ENCODE assay signal across 11 cellular contexts in the genomic region with DNA sequence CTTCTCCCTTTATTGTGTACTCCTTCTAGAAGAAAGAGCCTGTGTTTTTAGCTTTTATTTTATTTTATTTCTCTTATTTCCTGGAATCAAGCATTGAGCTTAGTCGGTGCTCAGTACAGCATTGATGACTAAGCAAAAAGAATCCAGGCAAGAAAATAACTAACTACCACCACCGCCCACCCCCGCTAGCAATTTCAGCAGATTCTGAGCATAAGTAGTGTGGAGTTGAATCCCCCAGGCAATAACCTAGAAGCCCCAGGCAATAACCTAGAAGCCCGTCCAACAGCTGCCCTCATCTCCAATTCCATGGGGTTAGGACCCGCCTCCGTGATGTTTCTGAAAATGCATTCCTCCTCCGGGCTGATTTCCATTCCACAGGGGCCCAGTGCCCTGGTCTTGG.
DNase-seq lines count a peak whose midpoint lies in the region; ATAC-seq, FAIRE-seq and TF ChIP-seq lines count a peak whose summit lies in the region.
"Had no signal": no experiment of that assay in that cellular context is flagged by ENCODE, and none has a peak within 500 bp of the region (broad histone marks: within the 10 kb centered on the region; RNA-seq: fewer than 3 reads in every experiment).

No MANE protein-coding gene starts in this region.

- no peak overlapping the region for H2BK5ac ChIP-seq in H1 (ENCODE audit: low read depth, low read length)

- FAIRE-seq in H1 (lab: Jason Lieb, UNC): no peak

- H3K9ac ChIP-seq in H1 (replicated peaks in 1 of 4; ENCODE audit: extremely low read depth in 1 of 4, low read depth in 3 of 4, low read length in 3 of 4): no peak overlapping the region

- H3K36me3 Mint-ChIP-seq in activated T-cell treated with anti-CD3 and anti-CD28 coated beads, Interleukin-2, amount 50 U/mL, for 4 hours (ENCODE audit: insufficient read depth): no peaks in the 10 kb centered on the region
- H3K36me3 Mint-ChIP-seq in T-helper 17 cell (ENCODE audit: low read depth): peaks cover 3% of the 10 kb centered on the region
- H3K36me3 Mint-ChIP-seq in stimulated activated effector memory CD8-positive, alpha-beta T cell treated with anti-CD3 and anti-CD28 coated beads, Interleukin-12 subunit alpha, Interleukin-12 subunit beta, amount 100 ng/mL, for 72 hours: peaks cover 4% of the 10 kb centered on the region

- H3K9me3 ChIP-seq in T-helper 17 cell (ENCODE audit: control insufficient read depth, low read length, poor library complexity, severe bottlenecking): no peaks in the 10 kb centered on the region
- H3K9me3 ChIP-seq in H1 (ENCODE audit: insufficient read depth in 2 of 2, low read depth in 1 of 2, low read length in 1 of 2): no peaks in the 10 kb centered on the region

- POLR2A ChIA-PET in H1 (lab: Charles Lee; ENCODE audit: partially characterized antibody): no interaction called here

- H3K4me3 ChIP-seq in H1 (ENCODE audit: extremely low read depth in 1 of 4, insufficient read depth in 2 of 4, low read depth in 3 of 4, low read length in 4 of 4): no peak overlapping the region
- H3K4me3 ChIP-seq: hepatocyte had no signal

- no peaks in the 10 kb centered on the region for H3K27me3 ChIP-seq in H1 (replicated peaks in 1 of 4; ENCODE audit: control insufficient read depth in 3 of 4, extremely low read depth in 1 of 4, insufficient read depth in 3 of 4, low read length in 3 of 4)
- H3K27me3 ChIP-seq: hepatocyte had no signal

- H4K5ac ChIP-seq in H1 (ENCODE audit: insufficient read length, low read depth, low read length): no peak overlapping the region

- H2BK20ac ChIP-seq in H1 (ENCODE audit: low read length): no peak overlapping the region

- no peak overlapping the region for H3K27ac ChIP-seq in H1 (ENCODE audit: low read depth, low read length)
- no peak overlapping the region for H3K27ac ChIP-seq in substantia nigra (ENCODE audit: low read depth, low read length, poor library complexity, severe bottlenecking)
- H3K27ac ChIP-seq: hepatocyte, WERI-Rb-1 had no signal

- H3K4me1 Mint-ChIP-seq in activated T-cell treated with anti-CD3 and anti-CD28 coated beads, Interleukin-2, amount 50 U/mL, for 4 hours (ENCODE audit: low read depth): peaks cover 36% of the 10 kb centered on the region
- H3K4me1 Mint-ChIP-seq in T-helper 17 cell: peaks cover 29% of the 10 kb centered on the region
- H3K4me1 Mint-ChIP-seq in stimulated activated effector memory CD8-positive, alpha-beta T cell treated with anti-CD3 and anti-CD28 coated beads, Interleukin-12 subunit alpha, Interleukin-12 subunit beta, amount 100 ng/mL, for 72 hours: peaks cover 57% of the 10 kb centered on the region

- no peak overlapping the region; the same call in 1 of the 2 replicates for H4K8ac ChIP-seq in H1 (ENCODE audit: extremely low read depth, insufficient read depth, low read length)

- TF ChIP-seq POLR2A in H1 (IDR thresholded peaks at IDR 0.05; ENCODE audit: control extremely low read depth in 1 of 2, low read depth in 2 of 2, low read length in 2 of 2): no peak

- ATAC-seq in activated T-cell treated with anti-CD3 and anti-CD28 coated beads, Interleukin-2, amount 50 U/mL, for 4 hours: no peak
- no peak for ATAC-seq in T-helper 17 cell
- ATAC-seq in stimulated activated effector memory CD8-positive, alpha-beta T cell treated with anti-CD3 and anti-CD28 coated beads, Interleukin-12 subunit alpha, Interleukin-12 subunit beta, amount 100 ng/mL, for 72 hours: no peak

- H3K23ac ChIP-seq in H1 (ENCODE audit: insufficient read length): no peak overlapping the region

- H3K18ac ChIP-seq in H1 (ENCODE audit: extremely low read depth, low read length): no peak overlapping the region

- no peaks in the 10 kb centered on the region for H3K27me3 Mint-ChIP-seq in activated T-cell treated with anti-CD3 and anti-CD28 coated beads, Interleukin-2, amount 50 U/mL, for 4 hours (ENCODE audit: low read depth)
- H3K27me3 Mint-ChIP-seq in T-helper 17 cell: no peaks in the 10 kb centered on the region

- no peaks in the 10 kb centered on the region for H4K20me1 ChIP-seq in H1 (replicated peaks in 1 of 2; ENCODE audit: control insufficient read depth in 1 of 2, insufficient read depth in 2 of 2, low read length in 2 of 2)

- H3K36me3 ChIP-seq in H1 (ENCODE audit: control insufficient read depth in 2 of 4, insufficient read depth in 4 of 4, low read length in 3 of 4): no peaks in the 10 kb centered on the region
- H3K36me3 ChIP-seq: WERI-Rb-1 had no signal

- no peak for DNase-seq in activated T-cell treated with anti-CD3 and anti-CD28 coated beads, Interleukin-2, amount 50 U/mL, for 4 hours
- DNase-seq in activated T-cell treated with anti-CD3 and anti-CD28 coated beads for 4 hours (no peak), T-helper 17 cell (no peak), H1 (ENCODE audit: low read depth in 1 of 2, low spot score in 2 of 2) (no peak), substantia nigra (lab: John Stamatoyannopoulos, UW) (no peak), NCI-H1436 treated with DMSO at 0.1 percent for 48 hours (lab: John Stamatoyannopoulos, UW) (no peak), SKM-1 treated with dmso at 0.1 percent for 144 hours (lab: John Stamatoyannopoulos, UW; ENCODE audit: unreplicated experiment) (no peak)
- DNase-seq in stimulated activated effector memory CD8-positive, alpha-beta T cell treated with anti-CD3 and anti-CD28 coated beads, Interleukin-12 subunit alpha, Interleukin-12 subunit beta, amount 100 ng/mL, for 72 hours (ENCODE audit: low spot score in 2 of 2): no peak
- DNase-seq: H7, WERI-Rb-1 had no signal

- no peak overlapping the region for H2BK12ac ChIP-seq in H1 (ENCODE audit: low read depth, low read length)

- WGBS in H1 (ENCODE audit: extremely low coverage in 1 of 2, insufficient coverage in 1 of 2, insufficient read length in 1 of 2, insufficient replicate concordance in 2 of 2, low coverage in 1 of 2, low lambda C conversion rate in 2 of 2, missing lambda C conversion rate in 1 of 2), 2 experiments: 88% methylated on average over 7 of the region's 7 CpGs; no CpG with 5 or more reads in 1 of the 2 experiments

- no peak overlapping the region for H2BK15ac ChIP-seq in H1 (ENCODE audit: low read length)

- TF ChIP-seq RAD21 in H1 (IDR thresholded peaks at IDR 0.05 in 1 of 2, conservative IDR thresholded peaks at IDR 0.05 in 1 of 2; ENCODE audit: low read depth in 2 of 2, low read length in 2 of 2): no peak

- H3K79me1 ChIP-seq in H1 (ENCODE audit: low read depth, low read length): no peaks in the 10 kb centered on the region

- no peak overlapping the region for H3K4ac ChIP-seq in H1 (replicated peaks; ENCODE audit: insufficient read length, low read depth, low read length)

- peaks cover 0 to 2% (median 0%) of the 10 kb centered on the region in 4 experiments; a peak in 1 of 7 replicates for H3K4me1 ChIP-seq in H1 (replicated peaks in 1 of 4; ENCODE audit: control insufficient read depth in 3 of 4, insufficient read depth in 4 of 4, low read length in 3 of 4)

- H3K79me2 ChIP-seq in H1 (ENCODE audit: control insufficient read depth in 1 of 2, insufficient read depth in 2 of 2, low read length in 2 of 2): no peaks in the 10 kb centered on the region
- H3K79me2 ChIP-seq: hepatocyte had no signal

- no peak overlapping the region for H3K14ac ChIP-seq in H1 (ENCODE audit: insufficient read length)

- no peak for TF ChIP-seq CTCF in H1 (IDR thresholded peaks at IDR 0.05; ENCODE audit: control extremely low read depth in 1 of 3, insufficient read depth in 1 of 3, low read depth in 1 of 3, low read length in 3 of 3)

- CTCF ChIA-PET in H1 (lab: Charles Lee; ENCODE audit: partially characterized antibody): interaction anchor here (0.8 to 1.6 kb wide), 5 partner anchors 15 to 33 kb away, joined by 3 to 11 read pairs (median 4); no protein-coding TSS in a partner anchor

- H4K91ac ChIP-seq in H1 (replicated peaks; ENCODE audit: insufficient read length, low read length): no peak overlapping the region

- no peak for TF ChIP-seq EP300 in H1 (IDR thresholded peaks at IDR 0.05; ENCODE audit: borderline replicate concordance in 1 of 2, low read depth in 2 of 2, low read length in 2 of 2)

- H3K4me2 ChIP-seq in H1 (ENCODE audit: insufficient read depth in 1 of 2, low read depth in 2 of 2, low read length in 2 of 2): no peak overlapping the region

- no peak overlapping the region for H3K56ac ChIP-seq in H1 (replicated peaks; ENCODE audit: insufficient read length, low read depth, low read length)

- H2AK5ac ChIP-seq in H1 (ENCODE audit: low read depth, low read length): no peak overlapping the region

- no peaks in the 10 kb centered on the region for H3K9me3 Mint-ChIP-seq in activated T-cell treated with anti-CD3 and anti-CD28 coated beads, Interleukin-2, amount 50 U/mL, for 4 hours
- no peaks in the 10 kb centered on the region for H3K9me3 Mint-ChIP-seq in stimulated activated effector memory CD8-positive, alpha-beta T cell treated with anti-CD3 and anti-CD28 coated beads, Interleukin-12 subunit alpha, Interleukin-12 subunit beta, amount 100 ng/mL, for 72 hours

- H2AFZ ChIP-seq in H1 (ENCODE audit: low read length): no peak overlapping the region
- H2AFZ ChIP-seq: hepatocyte had no signal

- H3K27ac Mint-ChIP-seq in T-helper 17 cell: peak overlapping the region; percentile 93
- peak overlapping the region; percentile 92 for H3K27ac Mint-ChIP-seq in stimulated activated effector memory CD8-positive, alpha-beta T cell treated with anti-CD3 and anti-CD28 coated beads, Interleukin-12 subunit alpha, Interleukin-12 subunit beta, amount 100 ng/mL, for 72 hours

- H2BK120ac ChIP-seq in H1 (replicated peaks; ENCODE audit: low read depth, low read length): no peak overlapping the region

- no peaks in the 10 kb centered on the region; the same call in 1 of the 2 replicates for H3K23me2 ChIP-seq in H1 (ENCODE audit: low read depth, low read length)

- H3K4me3 Mint-ChIP-seq in activated T-cell treated with anti-CD3 and anti-CD28 coated beads, Interleukin-2, amount 50 U/mL, for 4 hours: peak overlapping the region; percentile 12
- H3K4me3 Mint-ChIP-seq in T-helper 17 cell: peak overlapping the region; percentile 75
- H3K4me3 Mint-ChIP-seq in stimulated activated effector memory CD8-positive, alpha-beta T cell treated with anti-CD3 and anti-CD28 coated beads, Interleukin-12 subunit alpha, Interleukin-12 subunit beta, amount 100 ng/mL, for 72 hours: peak overlapping the region; percentile 76

TF ChIP-seq in H1, 55 proteins besides CTCF, POLR2A, EP300 and RAD21:
- TF ChIP-seq KDM1A (IDR thresholded peaks at IDR 0.05; ENCODE audit: borderline replicate concordance, low read length) (no peak), TAF1 (IDR thresholded peaks at IDR 0.05; ENCODE audit: low read depth, low read length) (no peak), SIX5 (IDR thresholded peaks at IDR 0.05; ENCODE audit: low read depth, low read length) (no peak), KDM5A (IDR thresholded peaks at IDR 0.05; ENCODE audit: low read length) (no peak), BACH1 (IDR thresholded peaks at IDR 0.05; ENCODE audit: low read length) (peak; percentile 51; the same call in 1 of the 2 replicates), SIN3A (conservative IDR thresholded peaks at IDR 0.05 in 1 of 2, IDR thresholded peaks at IDR 0.05 in 1 of 2; ENCODE audit: low read depth in 1 of 2, low read length in 2 of 2) (no peak), MAFK (IDR thresholded peaks at IDR 0.05; ENCODE audit: low read depth, low read length) (0 out of 2 replicates have a peak, but pooled peaks have one; percentile 47), ASH2L (IDR thresholded peaks at IDR 0.05; ENCODE audit: low read length) (no peak)

Comparison
In these comparisons a context has a peak if more than half of its experiments do, and no peak if none do; other contexts are left out.
1. H3K4me3 Mint-ChIP-seq: peak in every context shown above with its lines; median percentile 76 in stimulated activated effector memory CD8-positive, alpha-beta T cell treated with anti-CD3 and anti-CD28 coated beads, Interleukin-12 subunit alpha, Interleukin-12 subunit beta, amount 100 ng/mL, for 72 hours; 75 in T-helper 17 cell; 12 in activated T-cell treated with anti-CD3 and anti-CD28 coated beads, Interleukin-2, amount 50 U/mL, for 4 hours.